30 cellular contexts compared by ENCODE assay signal in the genomic region with DNA sequence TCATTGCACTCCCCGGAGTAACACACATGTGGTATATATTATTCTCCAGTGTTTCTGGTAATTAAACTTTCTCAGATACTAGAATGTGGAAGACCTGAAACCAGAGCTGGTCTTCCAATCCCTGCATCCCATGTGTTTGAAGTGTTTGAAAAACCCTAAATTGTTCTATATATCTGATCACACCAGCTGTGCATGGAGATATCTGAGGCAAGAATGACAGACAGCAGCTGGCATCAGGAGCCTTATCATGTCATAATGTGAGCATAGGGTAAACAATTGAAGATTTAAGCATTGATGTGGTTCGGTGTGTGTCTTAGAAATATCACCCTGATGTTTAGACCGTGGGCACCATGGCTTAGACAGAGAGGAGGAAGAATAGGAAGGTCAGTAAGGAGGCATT.
"Had no signal": no experiment of that assay in that cellular context is flagged by ENCODE, and none has a peak within 500 bp of the region (broad histone marks: within the 10 kb centered on the region; RNA-seq: fewer than 3 reads in every experiment).

No MANE protein-coding gene starts in this region.

- H3K36me3 ChIP-seq: colonic mucosa, esophagus squamous epithelium, heart right ventricle, left lung, prostate gland, right atrium auricular region, spleen, thoracic aorta, tibial nerve, upper lobe of left lung had no signal

- H3K27me3 Mint-ChIP-seq: effector memory CD8-positive, alpha-beta T cell; naive thymus-derived CD4-positive, alpha-beta T cell; stimulated activated memory B cell treated with anti-CD40 and anti-IgM and Interleukin-4, amounts not matched to agents 10 μg/mL and 1 μg/mL and 100 μg/mL, for 72 hours had no signal

- H3K27me3 ChIP-seq: colonic mucosa, esophagus squamous epithelium, heart right ventricle, left lung, right atrium auricular region, spleen, tibial nerve, upper lobe of left lung had no signal

- ATAC-seq: effector memory CD8-positive, alpha-beta T cell; heart right ventricle; left cardiac atrium; left lung; mucosa of descending colon; naive thymus-derived CD4-positive, alpha-beta T cell; sciatic nerve; stimulated activated memory B cell treated with anti-CD40 and anti-IgM and Interleukin-4, amounts not matched to agents 10 μg/mL and 1 μg/mL and 100 μg/mL, for 72 hours; stimulated activated naive CD8-positive, alpha-beta T cell treated with anti-CD3 and anti-CD28 coated beads, Interleukin-15, Interleukin-2, amounts not matched to agents 100 U/mL and 50 U/mL, for 24 hours had no signal

- H3K27ac Mint-ChIP-seq: effector memory CD8-positive, alpha-beta T cell; mesothelial cell of epicardium; naive thymus-derived CD4-positive, alpha-beta T cell; nephron progenitor cell; stimulated activated memory B cell treated with anti-CD40 and anti-IgM and Interleukin-4, amounts not matched to agents 10 μg/mL and 1 μg/mL and 100 μg/mL, for 72 hours had no signal

- DNase-seq: colonic mucosa; dermis blood vessel endothelial cell; effector memory CD8-positive, alpha-beta T cell; erythroblast; esophagus squamous epithelium; foreskin melanocyte; glutamatergic neuron; heart right ventricle; hippocampal formation; left cardiac atrium; left lung; mesenchymal stem cell; mucosa of descending colon; naive thymus-derived CD4-positive, alpha-beta T cell; nephron progenitor cell; nucleus accumbens; spleen; stimulated activated CD4-positive, alpha-beta T cell treated with anti-CD3 and anti-CD28 coated beads, Interleukin-4, amount 100 ng/mL, for 4 hours; stimulated activated naive CD8-positive, alpha-beta T cell treated with anti-CD3 and anti-CD28 coated beads, Interleukin-15, Interleukin-2, amounts not matched to agents 100 U/mL and 50 U/mL, for 24 hours; upper lobe of left lung had no signal

- H3K4me3 ChIP-seq: colonic mucosa, esophagus squamous epithelium, heart right ventricle, left lung, mucosa of descending colon, prostate gland, right atrium auricular region, spleen, thoracic aorta, tibial nerve, upper lobe of left lung had no signal

- H3K36me3 Mint-ChIP-seq: mesothelial cell of epicardium; naive thymus-derived CD4-positive, alpha-beta T cell; stimulated activated memory B cell treated with anti-CD40 and anti-IgM and Interleukin-4, amounts not matched to agents 10 μg/mL and 1 μg/mL and 100 μg/mL, for 72 hours had no signal

- H3K4me1 ChIP-seq: colonic mucosa, esophagus squamous epithelium, left lung, prostate gland, right atrium auricular region, spleen, tibial nerve, upper lobe of left lung had no signal

- H3K9me3 ChIP-seq: colonic mucosa, esophagus squamous epithelium, heart right ventricle, left lung, mucosa of descending colon, prostate gland, right atrium auricular region, spleen, thoracic aorta, tibial nerve, upper lobe of left lung had no signal

- H3K27ac ChIP-seq: colonic mucosa, esophagus squamous epithelium, heart right ventricle, left lung, prostate gland, right atrium auricular region, spleen, thoracic aorta, tibial nerve, upper lobe of left lung had no signal

- FAIRE-seq: endometrium, islet of Langerhans, urothelium cell line had no signal

- H3K9me3 Mint-ChIP-seq: nephron progenitor cell had no signal

- H3K4me1 Mint-ChIP-seq: naive thymus-derived CD4-positive, alpha-beta T cell; nephron progenitor cell; stimulated activated memory B cell treated with anti-CD40 and anti-IgM and Interleukin-4, amounts not matched to agents 10 μg/mL and 1 μg/mL and 100 μg/mL, for 72 hours had no signal

- H3K4me3 Mint-ChIP-seq: effector memory CD8-positive, alpha-beta T cell; mesothelial cell of epicardium; naive thymus-derived CD4-positive, alpha-beta T cell; nephron progenitor cell; stimulated activated memory B cell treated with anti-CD40 and anti-IgM and Interleukin-4, amounts not matched to agents 10 μg/mL and 1 μg/mL and 100 μg/mL, for 72 hours had no signal
